In the genomic region with DNA sequence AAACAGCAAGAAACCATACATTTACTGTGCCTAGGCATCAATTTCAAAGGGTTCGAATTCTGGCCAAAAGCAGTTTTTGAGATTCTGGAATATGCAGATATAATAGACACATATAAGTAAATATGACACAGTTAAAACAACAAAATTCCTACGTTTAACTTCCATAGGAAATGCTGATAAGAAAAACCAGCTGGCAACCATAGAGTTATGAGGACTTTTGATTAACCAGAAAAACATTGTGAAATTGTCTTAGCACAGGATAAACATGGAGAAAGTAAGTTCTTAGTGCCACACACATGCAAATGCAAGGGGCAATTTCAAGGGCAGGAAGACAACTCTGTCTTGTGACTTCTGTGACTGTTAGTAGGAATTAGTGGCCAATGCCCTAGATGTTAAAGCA, we compare ENCODE assay signal across 19 cellular contexts.
"Had no signal": no experiment of that assay in that cellular context is flagged by ENCODE, and none has a peak within 500 bp of the region (broad histone marks: within the 10 kb centered on the region; RNA-seq: fewer than 3 reads in every experiment).

No MANE protein-coding gene starts in this region.

- H3K4me2 ChIP-seq: neural progenitor cell had no signal

- H3K27ac ChIP-seq: cardiac muscle cell, coronary artery, neural progenitor cell, spleen, tibial nerve had no signal

- H3K9me3 ChIP-seq: tibial nerve had no signal

- H3K9ac ChIP-seq: neural progenitor cell had no signal

- H3K4me3 ChIP-seq: cardiac muscle cell, coronary artery, neural progenitor cell, spleen, tibial nerve had no signal

- H3K27me3 ChIP-seq: cardiac muscle cell, neural progenitor cell, spleen, tibial nerve had no signal

- H3K36me3 ChIP-seq: cardiac muscle cell, neural progenitor cell, spleen, tibial nerve had no signal

- H2AFZ ChIP-seq: neural progenitor cell had no signal

- DNase-seq: activated CD4-positive, alpha-beta memory T cell treated with anti-CD3 and anti-CD28 coated beads, Interleukin-2, amount 10 ng/mL, durations not matched to agents 7 days and 5 days; activated CD4-positive, alpha-beta T cell treated with anti-CD3 and anti-CD28 coated beads for 1 hour; activated CD4-positive, alpha-beta T cell treated with anti-CD3 and anti-CD28 coated beads, Interleukin-2, amount 10 ng/mL, durations not matched to agents 7 days and 5 days; activated CD8-positive, alpha-beta memory T cell treated with anti-CD3 and anti-CD28 coated beads, Interleukin-2, amount 50 U/mL, for 48 hours; activated gamma-delta T cell treated with Interleukin-2 at 50 U/mL for 16 hours; activated naive CD4-positive, alpha-beta T cell treated with anti-CD3 and anti-CD28 coated beads, Interleukin-2, amount 50 U/mL, for 16 hours; activated T-cell treated with anti-CD3 and anti-CD28 coated beads, Interleukin-2, amount 50 U/mL, for 24 hours; cerebellar nuclear complex; effector memory CD8-positive, alpha-beta T cell; left cardiac atrium; naive thymus-derived CD8-positive, alpha-beta T cell; right cardiac atrium; spleen; stimulated activated naive CD4-positive, alpha-beta T cell; T-helper 2 cell had no signal

- H3K4me1 ChIP-seq: neural progenitor cell, spleen, tibial nerve had no signal
